8 cellular contexts compared by ENCODE assay signal in the genomic region with DNA sequence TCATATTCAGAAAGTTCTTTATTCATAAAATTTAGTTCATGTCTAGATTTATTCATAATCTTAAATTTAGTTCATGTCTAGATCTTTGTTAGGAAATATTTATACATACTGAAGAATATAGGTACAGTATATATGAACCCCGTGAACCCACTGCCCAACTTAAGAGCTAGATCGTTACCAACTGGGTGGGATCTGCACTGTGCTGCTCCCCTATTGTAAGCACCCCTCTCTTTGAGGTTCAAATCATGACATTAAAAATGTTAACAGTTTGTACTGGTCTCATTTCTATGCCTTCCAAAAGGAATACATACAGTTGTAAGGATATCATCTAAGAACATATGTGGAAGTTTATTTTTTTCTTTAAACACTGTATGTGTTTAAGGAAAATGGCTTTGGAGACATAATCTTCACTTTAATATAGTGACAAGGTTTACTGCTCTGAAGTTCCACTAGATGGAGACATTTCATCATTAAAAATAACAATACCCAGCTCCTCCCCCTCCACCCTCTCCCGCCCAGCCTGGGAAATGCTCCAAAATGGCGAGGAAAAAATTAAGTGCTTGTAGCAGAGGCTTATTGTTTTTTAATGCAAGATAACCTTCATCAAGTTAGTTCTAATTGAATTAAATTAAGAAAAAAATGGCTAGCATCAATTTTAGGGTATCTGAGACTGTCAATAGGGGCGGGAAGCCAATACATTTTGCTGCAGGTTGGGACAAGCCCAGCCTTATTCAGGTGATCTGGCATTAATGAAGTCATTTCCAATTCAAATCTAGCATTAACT.
DNase-seq lines count a peak whose midpoint lies in the region; ATAC-seq and TF ChIP-seq lines count a peak whose summit lies in the region.

No MANE protein-coding gene starts in this region.

- H3K9me3 Mint-ChIP-seq in CD4-positive, CD25-positive, alpha-beta regulatory T cell, result no peaks in the 10 kb centered on the region
- H3K9me3 Mint-ChIP-seq in mesothelial cell of epicardium, result no peaks in the 10 kb centered on the region
- no peaks in the 10 kb centered on the region for H3K9me3 Mint-ChIP-seq in stimulated activated naive B cell treated with anti-CD40 and anti-IgM and Interleukin-4, amounts not matched to agents 10 μg/mL and 1 μg/mL and 100 μg/mL, for 72 hours

- peaks cover 42% of the 10 kb centered on the region for H3K4me1 ChIP-seq in CD4-positive, CD25-positive, alpha-beta regulatory T cell (ENCODE audit: control insufficient read depth, insufficient read depth, low read length, poor library complexity, severe bottlenecking)
- H3K4me1 ChIP-seq in effector memory CD4-positive, alpha-beta T cell (ENCODE audit: control insufficient read depth, insufficient read depth, low read length, poor library complexity, severe bottlenecking), result peaks cover 24% of the 10 kb centered on the region

- no peaks in the 10 kb centered on the region for H3K27me3 Mint-ChIP-seq in CD4-positive, CD25-positive, alpha-beta regulatory T cell
- no peaks in the 10 kb centered on the region for H3K27me3 Mint-ChIP-seq in mesothelial cell of epicardium (ENCODE audit: low read depth)
- H3K27me3 Mint-ChIP-seq in stimulated activated naive B cell treated with anti-CD40 and anti-IgM and Interleukin-4, amounts not matched to agents 10 μg/mL and 1 μg/mL and 100 μg/mL, for 72 hours, result no peaks in the 10 kb centered on the region

- H3K9me3 ChIP-seq in CD4-positive, CD25-positive, alpha-beta regulatory T cell (ENCODE audit: control insufficient read depth in 2 of 2, low read length in 2 of 2), result no peaks in the 10 kb centered on the region
- H3K9me3 ChIP-seq in effector memory CD4-positive, alpha-beta T cell (ENCODE audit: control insufficient read depth, low read length), result no peaks in the 10 kb centered on the region

- peaks cover 73% of the 10 kb centered on the region for H3K36me3 ChIP-seq in CD4-positive, CD25-positive, alpha-beta regulatory T cell (ENCODE audit: control insufficient read depth, insufficient read depth, low read length)
- peaks cover 62% of the 10 kb centered on the region for H3K36me3 ChIP-seq in effector memory CD4-positive, alpha-beta T cell (ENCODE audit: control insufficient read depth, insufficient read depth, low read length)

- ATAC-seq in CD4-positive, CD25-positive, alpha-beta regulatory T cell (ENCODE audit: low read depth in 2 of 2), result peak; percentile 73 to 78
- peak; percentile 95 for ATAC-seq in HG03432 (IDR thresholded peaks at IDR 0.05; ENCODE audit: unreplicated experiment)
- peak; percentile 96 to 97 for ATAC-seq in stimulated activated naive B cell treated with anti-CD40 and anti-IgM and Interleukin-4, amounts not matched to agents 10 μg/mL and 1 μg/mL and 100 μg/mL, for 72 hours (replicated peaks)

- peak; percentile 57 to 77 (median 74) for DNase-seq in CD4-positive, CD25-positive, alpha-beta regulatory T cell
- peak; percentile 41 for DNase-seq in GM19238 (ENCODE audit: insufficient read length, low spot score)
- DNase-seq in NCI-H446 (lab: John Stamatoyannopoulos, UW), result peak; percentile 63 to 76
- peak; percentile 41 to 45 for DNase-seq in activated CD4-positive, alpha-beta T cell treated with anti-CD3 and anti-CD28 coated beads, Interleukin-2, amount 50 U/mL, for 4 hours
- peak; percentile 37 to 57 (median 47) for DNase-seq in effector memory CD4-positive, alpha-beta T cell
- peak in 1 of 2 experiments; percentile 62 for DNase-seq in mesothelial cell of epicardium (ENCODE audit: low spot score in 2 of 2, unreplicated experiment in 2 of 2)
- no peak for DNase-seq in stimulated activated naive B cell treated with anti-CD40 and anti-IgM and Interleukin-4, amounts not matched to agents 10 μg/mL and 1 μg/mL and 100 μg/mL, for 72 hours

- H3K27me3 ChIP-seq in CD4-positive, CD25-positive, alpha-beta regulatory T cell (ENCODE audit: control insufficient read depth, insufficient read depth, low read length), result no peaks in the 10 kb centered on the region
- H3K27me3 ChIP-seq in effector memory CD4-positive, alpha-beta T cell (replicated peaks; ENCODE audit: control insufficient read depth, insufficient read depth, low read length, poor library complexity, severe bottlenecking), result no peaks in the 10 kb centered on the region

- peak overlapping the region; percentile 70 for H3K27ac ChIP-seq in CD4-positive, CD25-positive, alpha-beta regulatory T cell (ENCODE audit: insufficient read depth, low read length, poor library complexity, severe bottlenecking)
- peak overlapping the region; percentile 40 for H3K27ac ChIP-seq in effector memory CD4-positive, alpha-beta T cell (ENCODE audit: insufficient read depth, low read length, poor library complexity, severe bottlenecking)

- peak overlapping the region; percentile 34 to 93 (median 91) for H3K27ac Mint-ChIP-seq in CD4-positive, CD25-positive, alpha-beta regulatory T cell
- H3K27ac Mint-ChIP-seq in mesothelial cell of epicardium, result peak overlapping the region; percentile 77
- no peak overlapping the region for H3K27ac Mint-ChIP-seq in stimulated activated naive B cell treated with anti-CD40 and anti-IgM and Interleukin-4, amounts not matched to agents 10 μg/mL and 1 μg/mL and 100 μg/mL, for 72 hours

- H3K4me3 Mint-ChIP-seq in CD4-positive, CD25-positive, alpha-beta regulatory T cell, result peak overlapping the region; percentile 7 to 73 (median 52)
- peak overlapping the region; percentile 26 for H3K4me3 Mint-ChIP-seq in mesothelial cell of epicardium
- H3K4me3 Mint-ChIP-seq in stimulated activated naive B cell treated with anti-CD40 and anti-IgM and Interleukin-4, amounts not matched to agents 10 μg/mL and 1 μg/mL and 100 μg/mL, for 72 hours, result no peak overlapping the region

- TF ChIP-seq CTCF in mesothelial cell of epicardium (IDR thresholded peaks at IDR 0.05; ENCODE audit: unreplicated experiment), result peak; percentile 86

- peaks cover 24 to 58% (median 42%) of the 10 kb centered on the region in 4 donors for H3K4me1 Mint-ChIP-seq in CD4-positive, CD25-positive, alpha-beta regulatory T cell
- H3K4me1 Mint-ChIP-seq in mesothelial cell of epicardium, result peaks cover 37% of the 10 kb centered on the region
- no peaks in the 10 kb centered on the region for H3K4me1 Mint-ChIP-seq in stimulated activated naive B cell treated with anti-CD40 and anti-IgM and Interleukin-4, amounts not matched to agents 10 μg/mL and 1 μg/mL and 100 μg/mL, for 72 hours

- peaks cover 43% of the 10 kb centered on the region for H3K36me3 Mint-ChIP-seq in CD4-positive, CD25-positive, alpha-beta regulatory T cell
- H3K36me3 Mint-ChIP-seq in mesothelial cell of epicardium, result peaks cover 5% of the 10 kb centered on the region
- H3K36me3 Mint-ChIP-seq in stimulated activated naive B cell treated with anti-CD40 and anti-IgM and Interleukin-4, amounts not matched to agents 10 μg/mL and 1 μg/mL and 100 μg/mL, for 72 hours, result peaks cover 13 to 34% of the 10 kb centered on the region in 2 donors

- peak overlapping the region; percentile 27 for H3K4me3 ChIP-seq in CD4-positive, CD25-positive, alpha-beta regulatory T cell (ENCODE audit: low read depth, low read length)
- H3K4me3 ChIP-seq in effector memory CD4-positive, alpha-beta T cell (ENCODE audit: insufficient read depth, low read depth, low read length, poor library complexity, severe bottlenecking), result no peak overlapping the region

Comparison
In these comparisons a context has a peak if more than half of its experiments do, and no peak if none do; other contexts are left out.
1. H3K4me3 Mint-ChIP-seq: peak in CD4-positive, CD25-positive, alpha-beta regulatory T cell (4 of 4) and mesothelial cell of epicardium (single experiment); none in stimulated activated naive B cell treated with anti-CD40 and anti-IgM and Interleukin-4, amounts not matched to agents 10 μg/mL and 1 μg/mL and 100 μg/mL, for 72 hours (0 of 2).
2. Peak in every context shown above with its lines, with median percentiles within 50 percentile points of each other: ATAC-seq.